In the genomic region with DNA sequence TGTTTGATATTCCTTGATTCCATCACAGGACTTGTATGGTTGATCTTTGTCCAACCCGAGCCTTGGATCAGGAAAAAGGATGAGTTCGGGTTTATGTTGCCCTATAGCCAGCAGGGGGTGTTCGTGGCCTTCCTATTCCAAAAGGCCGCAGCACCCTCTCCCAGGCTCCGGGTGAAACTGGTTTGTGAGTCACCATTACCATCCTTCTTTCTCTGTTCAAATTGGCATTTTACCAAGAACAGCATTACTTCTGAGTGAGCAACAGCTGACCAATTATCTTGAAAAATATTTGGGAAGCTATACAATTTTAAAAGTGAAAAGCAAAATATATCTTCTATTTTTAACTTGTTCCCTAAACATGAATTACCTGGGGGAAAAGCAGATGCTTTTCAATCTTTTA, we compare ENCODE assay signal across 9 cellular contexts. TPM values are rescaled to one million over a fixed set of nuclear protein-coding genes. Genes with fewer than 3 reads are reported as not detected.
A peak's percentile ranks its signal among the peaks of the same experiment; 100 is the strongest.
DNase-seq lines count a peak whose midpoint lies in the region; ATAC-seq and TF ChIP-seq lines count a peak whose summit lies in the region.
"Had no signal": no experiment of that assay in that cellular context is flagged by ENCODE, and none has a peak within 500 bp of the region (broad histone marks: within the 10 kb centered on the region; RNA-seq: fewer than 3 reads in every experiment).

No MANE protein-coding gene starts in this region.

- DNase-seq in DMS153 treated with DMSO at 0.1 percent for 48 hours (lab: John Stamatoyannopoulos, UW; ENCODE audit: unreplicated experiment): peak; percentile 73
- DNase-seq in MG63: peak; percentile 87
- peak; percentile 65 to 78 for DNase-seq in SHP77 (lab: John Stamatoyannopoulos, UW)
- peak; percentile 40 for DNase-seq in activated T-helper 9 cell treated with anti-CD3 and anti-CD28 coated beads, Interleukin-2, amount 50 U/mL, for 16 hours (ENCODE audit: low read depth)
- DNase-seq in foreskin keratinocyte: peak; percentile 84 to 95
- peak; percentile 60 for DNase-seq in occipital lobe (lab: John Stamatoyannopoulos, UW)
- peak; percentile 88 to 92 for DNase-seq in suprapubic skin (ENCODE audit: low spot score in 2 of 2)

- H3K27ac ChIP-seq in foreskin keratinocyte (peak overlapping the region; percentile 100), suprapubic skin (peak overlapping the region; percentile 88)

- no peak for TF ChIP-seq EP300 in suprapubic skin (IDR thresholded peaks at IDR 0.05)

- H3K4me3 ChIP-seq in MG63 (no peak overlapping the region), suprapubic skin (no peak overlapping the region)

- H3K9me3 ChIP-seq in MG63: no peaks in the 10 kb centered on the region
- H3K9me3 ChIP-seq in suprapubic skin: no peaks in the 10 kb centered on the region

- H3K36me3 ChIP-seq in MG63 (no peaks in the 10 kb centered on the region), suprapubic skin (no peaks in the 10 kb centered on the region)

- H3K4me1 ChIP-seq in foreskin keratinocyte (peaks cover 34% of the 10 kb centered on the region), suprapubic skin (peaks cover 38% of the 10 kb centered on the region)

- TF ChIP-seq CTCF in foreskin keratinocyte (conservative IDR thresholded peaks at IDR 0.05): peak; percentile 97
- peak; percentile 55 to 87 for TF ChIP-seq CTCF in suprapubic skin (IDR thresholded peaks at IDR 0.05)

- H3K27me3 ChIP-seq in MG63 (no peaks in the 10 kb centered on the region), foreskin keratinocyte (no peaks in the 10 kb centered on the region), suprapubic skin (peaks cover 3% of the 10 kb centered on the region)

- TF ChIP-seq POLR2A in suprapubic skin (IDR thresholded peaks at IDR 0.05): no peak

- ATAC-seq in foreskin keratinocyte (peak; percentile 82), GM19035 (IDR thresholded peaks at IDR 0.05; ENCODE audit: unreplicated experiment) (no peak)

- 3% methylated on average over 5 of the region's 5 CpGs for WGBS in suprapubic skin

RNA-seq across cellular contexts. Expression of gene KRT20, which starts 24.3 kb away (rescaled TPM):
- not detected in 2 replicates for total RNA-seq in MG63 (2014; rRNA removed; shearing (Covaris generic); ENCODE audit: low replicate concordance)
- total RNA-seq in foreskin keratinocyte: not detected in 2 replicates
- polyA plus RNA-seq in foreskin keratinocyte: not detected in 2 replicates
- not detected for total RNA-seq in occipital lobe
- under 1 TPM in 1 of 4 donors, not detected in 3; 0.60 TPM for total RNA-seq in suprapubic skin

RNA-seq across cellular contexts. Expression of gene KRT23, which starts 28.1 kb away (rescaled TPM):
- 0.07 TPM in 1 of 2 replicates, not detected in the other for total RNA-seq in MG63 (2014; rRNA removed; shearing (Covaris generic); ENCODE audit: low replicate concordance)
- total RNA-seq in foreskin keratinocyte (0.71 and 1.1 TPM in 2 replicates), occipital lobe (0.16 TPM), suprapubic skin (100 to 1,000 TPM in 3 of 4 donors, 10 to 100 TPM in 1; 84.6 to 310 (median 217) TPM)
- polyA plus RNA-seq in foreskin keratinocyte: 0.38 and 0.75 TPM in 2 replicates

RNA-seq across cellular contexts. Expression of gene KRT12, which starts 42.3 kb away (rescaled TPM):
- not detected in 2 replicates for total RNA-seq in MG63 (2014; rRNA removed; shearing (Covaris generic); ENCODE audit: low replicate concordance)
- total RNA-seq in foreskin keratinocyte (not detected in 2 replicates), occipital lobe (not detected), suprapubic skin (not detected)
- polyA plus RNA-seq in foreskin keratinocyte: not detected in 2 replicates
- polyA plus RNA-seq: adipose tissue had no signal

RNA-seq across cellular contexts. Expression of gene KRT39, which starts 57.4 kb away (rescaled TPM):
- total RNA-seq in MG63 (2014; rRNA removed; shearing (Covaris generic); ENCODE audit: low replicate concordance): not detected in 2 replicates
- not detected in 2 replicates for total RNA-seq in foreskin keratinocyte
- polyA plus RNA-seq in foreskin keratinocyte: not detected in 2 replicates
- total RNA-seq in occipital lobe: not detected
- total RNA-seq in suprapubic skin: 10 to 100 TPM in 1 of 4 donors, 1 to 10 TPM in 1, not detected in 2; 2.5 to 13.3 TPM

Comparison
In these comparisons a context has a peak if more than half of its experiments do, and no peak if none do; other contexts are left out.
1. DNase-seq: peak in every context shown above with its lines; median percentile 90 in suprapubic skin; 90 in foreskin keratinocyte; 87 in MG63; 73 in DMS153 treated with DMSO at 0.1 percent for 48 hours; 72 in SHP77; 60 in occipital lobe; 40 in activated T-helper 9 cell treated with anti-CD3 and anti-CD28 coated beads, Interleukin-2, amount 50 U/mL, for 16 hours.
2. RNA of gene KRT23, which starts 28.1 kb away (total RNA-seq): 84.6 to 310 TPM in suprapubic skin; 0.71 to 1.1 TPM in foreskin keratinocyte, 0.16 TPM in occipital lobe (single experiment) and 0.07 TPM in MG63; every median in the first group is over 10 times any median in the second.